In genomic region chr6:4644962-4645361, GRCh38 we compare ENCODE assay signal across 25 cellular contexts.
DNase-seq lines count a peak whose midpoint lies in the region; ATAC-seq and TF ChIP-seq lines count a peak whose summit lies in the region.
"Had no signal": no experiment of that assay in that cellular context is flagged by ENCODE, and none has a peak within 500 bp of the region (broad histone marks: within the 10 kb centered on the region; RNA-seq: fewer than 3 reads in every experiment).

No MANE protein-coding gene starts in this region.

- no peaks in the 10 kb centered on the region for H3K36me3 Mint-ChIP-seq in Caco-2 (ENCODE audit: insufficient read depth, unreplicated experiment)
- H3K36me3 Mint-ChIP-seq: natural killer cell had no signal

- ATAC-seq in GM18867 (IDR thresholded peaks at IDR 0.05; ENCODE audit: unreplicated experiment) (no peak), HG02642 (IDR thresholded peaks at IDR 0.05; ENCODE audit: poor library complexity, unreplicated experiment) (no peak), GM19395 (IDR thresholded peaks at IDR 0.05; ENCODE audit: unreplicated experiment) (no peak)
- ATAC-seq: activated T-cell treated with anti-CD3 and anti-CD28 coated beads, Interleukin-2, amount 50 U/mL, for 72 hours; GM12878; heart right ventricle; natural killer cell; SK-N-SH treated with all-trans-retinoic acid at 6 μM for 48 hours had no signal

- no peaks in the 10 kb centered on the region for H3K27me3 ChIP-seq in Caco-2 (replicated peaks; ENCODE audit: control insufficient read depth, insufficient read depth, low read length)
- H3K27me3 ChIP-seq: BLaER1, brain microvascular endothelial cell had no signal

- POLR2A ChIA-PET in Caco-2 (lab: Charles Lee), result interaction anchor here (0.7 kb wide), 1 partner anchor 30 kb away, joined by 4 read pairs; no protein-coding TSS in a partner anchor

- no TSS peak for BruUV-seq in Caco-2 (replicated peaks; lab: Mats Ljungman, UMichigan)

- H3K27me3 Mint-ChIP-seq in Caco-2 (ENCODE audit: insufficient read depth, unreplicated experiment), result peaks cover 4% of the 10 kb centered on the region

- H3K36me3 ChIP-seq in Caco-2 (ENCODE audit: control insufficient read depth, insufficient read depth, low read length), result no peaks in the 10 kb centered on the region
- H3K36me3 ChIP-seq: BLaER1, brain microvascular endothelial cell, heart right ventricle, left ventricle myocardium inferior had no signal

- no peaks in the 10 kb centered on the region for H3K9me3 ChIP-seq in Caco-2

- DNase-seq in Caco-2 (peak; percentile 66 to 76), NCI-H69 (lab: John Stamatoyannopoulos, UW) (peak; percentile 37), epithelial cell of esophagus (ENCODE audit: low read depth) (peak; percentile 86), lung microvascular endothelial cell (ENCODE audit: low read depth in 2 of 2) (peak; percentile 73 to 82)
- DNase-seq: ACHN; activated CD4-positive, alpha-beta T cell treated with anti-CD3 and anti-CD28 coated beads for 4 hours; activated naive CD4-positive, alpha-beta T cell treated with Interleukin-2 at 50 U/mL for 16 hours; activated T-cell treated with anti-CD3 and anti-CD28 coated beads, Interleukin-2, amount 50 U/mL, for 72 hours; brain microvascular endothelial cell; cortex of kidney; heart right ventricle; left ventricle myocardium inferior; midbrain; natural killer cell; NCI-H1417; NCI-H510A treated with DMSO at 0.1 percent for 48 hours; RPMI8226; stimulated activated CD4-positive, alpha-beta T cell treated with anti-CD3 and anti-CD28 coated beads, Interleukin-1b, Interleukin-23, amount 100 ng/mL, for 48 hours; T-helper 2 cell had no signal

- CTCF ChIA-PET in Caco-2 (lab: Charles Lee), result no interaction called here

- peak overlapping the region; percentile 56 for H3K27ac Mint-ChIP-seq in Caco-2 (ENCODE audit: unreplicated experiment)
- H3K27ac Mint-ChIP-seq: activated T-cell treated with anti-CD3 and anti-CD28 coated beads, Interleukin-2, amount 50 U/mL, for 72 hours; natural killer cell had no signal

- intact Hi-C loops in Caco-2 (cut with micrococcal nuclease; ENCODE audit: unreplicated experiment), result no loop called here

- peaks cover 24% of the 10 kb centered on the region for H3K4me1 ChIP-seq in Caco-2

- H3K4me3 ChIP-seq in Caco-2 (ENCODE audit: low read depth, low read length) (no peak overlapping the region), epithelial cell of esophagus (ENCODE audit: low read length) (no peak overlapping the region)
- H3K4me3 ChIP-seq: BLaER1, GM12878, heart right ventricle, left ventricle myocardium inferior had no signal

- no peaks in the 10 kb centered on the region for H3K9me3 Mint-ChIP-seq in Caco-2 (ENCODE audit: unreplicated experiment)
- H3K9me3 Mint-ChIP-seq: activated T-cell treated with anti-CD3 and anti-CD28 coated beads, Interleukin-2, amount 50 U/mL, for 72 hours; natural killer cell had no signal

- no peak for TF ChIP-seq CTCF in Caco-2 (IDR thresholded peaks at IDR 0.05; ENCODE audit: insufficient read depth in 1 of 2, low read depth in 1 of 2, low read length in 1 of 2, severe bottlenecking in 1 of 2, unreplicated experiment in 1 of 2)
- no peak for TF ChIP-seq CTCF in epithelial cell of esophagus (IDR thresholded peaks at IDR 0.05; ENCODE audit: insufficient read depth, low read depth, low read length, missing control alignments)

- peaks cover 9% of the 10 kb centered on the region for H3K4me1 Mint-ChIP-seq in Caco-2 (ENCODE audit: low read depth, unreplicated experiment)

- no peak overlapping the region for H3K4me3 Mint-ChIP-seq in Caco-2 (ENCODE audit: unreplicated experiment)
- H3K4me3 Mint-ChIP-seq: activated T-cell treated with anti-CD3 and anti-CD28 coated beads, Interleukin-2, amount 50 U/mL, for 72 hours; natural killer cell had no signal
